ENCODE assay signal across 14 cellular contexts in genomic region chrY:20714391-20714790, GRCh38. TPM values are rescaled to one million over a fixed set of nuclear protein-coding genes. Genes with fewer than 3 reads are reported as not detected.
DNase-seq lines count a peak whose midpoint lies in the region; ATAC-seq and TF ChIP-seq lines count a peak whose summit lies in the region.
"Had no signal": no experiment of that assay in that cellular context is flagged by ENCODE, and none has a peak within 500 bp of the region (broad histone marks: within the 10 kb centered on the region; RNA-seq: fewer than 3 reads in every experiment).

No MANE protein-coding gene starts in this region.

- TF ChIP-seq CTCF in epithelial cell of proximal tubule (conservative IDR thresholded peaks at IDR 0.05; ENCODE audit: low read depth, low read length), result no peak

- H3K4me3 ChIP-seq in epithelial cell of proximal tubule (ENCODE audit: low read depth, low read length), result no peak overlapping the region
- H3K4me3 ChIP-seq: left lung, spleen, upper lobe of left lung had no signal

- DNase-seq in A172 (ENCODE audit: low spot score) (peak; percentile 1), epithelial cell of proximal tubule (ENCODE audit: low read depth) (peak; percentile 12), NCI-H2196 (lab: John Stamatoyannopoulos, UW; ENCODE audit: unreplicated experiment) (no peak), G401 (ENCODE audit: low spot score) (no peak), NCI-H1436 treated with DMSO at 0.1 percent for 48 hours (lab: John Stamatoyannopoulos, UW) (no peak)
- DNase-seq: activated T-cell treated with anti-CD3 and anti-CD28 coated beads, Interleukin-2, amount 50 U/mL, for 4 hours; left lung; spleen; upper lobe of left lung had no signal

- ATAC-seq in GM21423 (IDR thresholded peaks at IDR 0.05; ENCODE audit: unreplicated experiment), result peak; percentile 72
- peak; percentile 83 for ATAC-seq in HG03460 (IDR thresholded peaks at IDR 0.05; ENCODE audit: unreplicated experiment)
- no peak for ATAC-seq in HG03520 (IDR thresholded peaks at IDR 0.05; ENCODE audit: unreplicated experiment)
- ATAC-seq: left lung had no signal

- in situ Hi-C loops in G401 (cut with HindIII; ENCODE audit: low sequenced_read_pairs), result no loop called here

RNA-seq across cellular contexts. Expression of gene RPS4Y2, which starts 41.5 kb away (rescaled TPM):
- not detected in 2 replicates for total RNA-seq in A172 (2014; rRNA removed; shearing (Covaris generic))
- total RNA-seq in epithelial cell of proximal tubule, result not detected in 2 replicates
- not detected in 2 replicates for total RNA-seq in G401 (2014; rRNA removed; shearing (Covaris generic))
- total RNA-seq: activated T-cell treated with anti-CD3 and anti-CD28 coated beads, Interleukin-2, amount 50 U/mL, for 4 hours; left lung; myocyte; SK-MEL-5; spleen; upper lobe of left lung had no signal

Comparison
In these comparisons a context has a peak if more than half of its experiments do, and no peak if none do; other contexts are left out.
1. DNase-seq: peak in A172 (single experiment) and epithelial cell of proximal tubule (single experiment); none in NCI-H2196 (single experiment), G401 (single experiment) and NCI-H1436 treated with DMSO at 0.1 percent for 48 hours (single experiment).